In genomic region chr1:62784509-62785365, GRCh38 we compare ENCODE assay signal across 8 cellular contexts. TPM values are rescaled to one million over a fixed set of nuclear protein-coding genes. Genes with fewer than 3 reads are reported as not detected.
DNase-seq lines count a peak whose midpoint lies in the region; ATAC-seq and TF ChIP-seq lines count a peak whose summit lies in the region.

No MANE protein-coding gene starts in this region.

- TF ChIP-seq POLR2A in gastroesophageal sphincter (IDR thresholded peaks at IDR 0.05), result no peak

- TF ChIP-seq EP300 in gastroesophageal sphincter (IDR thresholded peaks at IDR 0.05), result no peak

- H3K27ac ChIP-seq in BLaER1 treated with 17β-estradiol and CSF1 and Interleukin-3, amounts not matched to agents 10 nM and 100 nM, result peak overlapping the region; percentile 86 to 98 (median 92); a peak in 21 of 22 replicates
- no peak overlapping the region for H3K27ac ChIP-seq in SJSA1
- H3K27ac ChIP-seq in gastroesophageal sphincter, result peak overlapping the region; percentile 80 to 94 (median 91)

- H3K27me3 ChIP-seq in BLaER1 treated with 17β-estradiol and CSF1 and Interleukin-3, amounts not matched to agents 10 nM and 100 nM, result no peaks in the 10 kb centered on the region
- H3K27me3 ChIP-seq in SJSA1 (replicated peaks), result no peaks in the 10 kb centered on the region
- no peaks in the 10 kb centered on the region for H3K27me3 ChIP-seq in gastroesophageal sphincter

- H3K4me2 ChIP-seq in BLaER1 treated with 17β-estradiol and CSF1 and Interleukin-3, amounts not matched to agents 10 nM and 100 nM, result peak overlapping the region; percentile 73 to 90 (median 85)

- intact Hi-C loops in sciatic nerve (cut with DNase I), result no loop called here

- peaks cover 0 to 13% (median 4%) of the 10 kb centered on the region in 11 experiments; a peak in 4 of 22 replicates for H3K9me3 ChIP-seq in BLaER1 treated with 17β-estradiol and CSF1 and Interleukin-3, amounts not matched to agents 10 nM and 100 nM (replicated peaks in 1 of 11)
- H3K9me3 ChIP-seq in SJSA1 (replicated peaks), result no peaks in the 10 kb centered on the region
- no peaks in the 10 kb centered on the region for H3K9me3 ChIP-seq in gastroesophageal sphincter

- no peak for TF ChIP-seq CTCF in gastroesophageal sphincter (IDR thresholded peaks at IDR 0.05)

- peaks cover 0 to 9% (median 5%) of the 10 kb centered on the region in 11 experiments; a peak in 9 of 22 replicates for H3K36me3 ChIP-seq in BLaER1 treated with 17β-estradiol and CSF1 and Interleukin-3, amounts not matched to agents 10 nM and 100 nM
- H3K36me3 ChIP-seq in SJSA1 (no peaks in the 10 kb centered on the region), gastroesophageal sphincter (no peaks in the 10 kb centered on the region)

- H3K4me1 ChIP-seq in BLaER1 treated with 17β-estradiol and CSF1 and Interleukin-3, amounts not matched to agents 10 nM and 100 nM, result peaks cover 29 to 66% (median 50%) of the 10 kb centered on the region in 10 experiments
- H3K4me1 ChIP-seq in SJSA1 (replicated peaks) (peaks cover 6% of the 10 kb centered on the region), gastroesophageal sphincter (peaks cover 2 to 24% (median 6%) of the 10 kb centered on the region in 3 donors)

- H3K4me3 ChIP-seq in BLaER1 treated with 17β-estradiol and CSF1 and Interleukin-3, amounts not matched to agents 10 nM and 100 nM, result peak overlapping the region; percentile 73 to 89 (median 84)
- H3K4me3 ChIP-seq in SJSA1, result peak overlapping the region; percentile 68
- peak overlapping the region; percentile 76 to 94 for H3K4me3 ChIP-seq in gastroesophageal sphincter

- ATAC-seq in GM18907 (IDR thresholded peaks at IDR 0.05; ENCODE audit: unreplicated experiment) (peak; percentile 30), HG03108 (IDR thresholded peaks at IDR 0.05; ENCODE audit: unreplicated experiment) (peak; percentile 8), gastroesophageal sphincter (peak; percentile 10), sciatic nerve (peak; percentile 63)

- 8 to 10% methylated on average over 12 of the region's 12 CpGs for WGBS in gastroesophageal sphincter (ENCODE audit: low coverage in 1 of 2), 2 donors

- DNase-seq in SJSA1 (ENCODE audit: low read depth in 1 of 2, low spot score in 2 of 2) (no peak), sciatic nerve (ENCODE audit: low spot score) (no peak), epidermal melanocyte (ENCODE audit: insufficient read length, low spot score) (no peak), NCI-H2227 (lab: John Stamatoyannopoulos, UW; ENCODE audit: unreplicated experiment) (no peak)

- H4K20me1 ChIP-seq in BLaER1 treated with 17β-estradiol and CSF1 and Interleukin-3, amounts not matched to agents 10 nM and 100 nM, result no peaks in the 10 kb centered on the region; a peak in 1 of 22 replicates

- H3K9ac ChIP-seq in BLaER1 treated with 17β-estradiol and CSF1 and Interleukin-3, amounts not matched to agents 10 nM and 100 nM, result peak overlapping the region; percentile 80 to 94 (median 87)

RNA-seq across cellular contexts. Expression of gene ATG4C, which starts 0.8 kb away (rescaled TPM):
- 6.6 and 7.3 TPM in 2 replicates for total RNA-seq in SJSA1 (2014; rRNA removed; shearing (Covaris generic))
- total RNA-seq in gastroesophageal sphincter, result 10 to 100 TPM in 1 of 4 donors, 1 to 10 TPM in 3; 6.1 to 10.1 (median 8.7) TPM
- 14.4 TPM for total RNA-seq in sciatic nerve

Comparison
In these comparisons a context has a peak if more than half of its experiments do, and no peak if none do; other contexts are left out.
1. ATAC-seq: peak in every context shown above with its lines; median percentile 63 in sciatic nerve; 30 in GM18907; 10 in gastroesophageal sphincter; 8 in HG03108.